In genomic region chr14:69299286-69300035, GRCh38 we compare ENCODE assay signal across 13 cellular contexts. TPM values are rescaled to one million over a fixed set of nuclear protein-coding genes. Genes with fewer than 3 reads are reported as not detected.
DNase-seq lines count a peak whose midpoint lies in the region; ATAC-seq and TF ChIP-seq lines count a peak whose summit lies in the region.
"Had no signal": no experiment of that assay in that cellular context is flagged by ENCODE, and none has a peak within 500 bp of the region (broad histone marks: within the 10 kb centered on the region; RNA-seq: fewer than 3 reads in every experiment).

No MANE protein-coding gene starts in this region.

- intact Hi-C loops in spleen (cut with DNase I; ENCODE audit: low total_unique reads) = no loop called here

- peaks cover 2% of the 10 kb centered on the region for H3K27me3 Mint-ChIP-seq in endothelial cell (ENCODE audit: unreplicated experiment)
- H3K27me3 Mint-ChIP-seq: activated naive CD4-positive, alpha-beta T cell treated with anti-CD3 and anti-CD28 coated beads, Interleukin-2, amount 50 U/mL, for 24 hours had no signal

- peak; percentile 25; the same call in 1 of the 2 replicates for TF ChIP-seq RAD21 in Ishikawa (IDR thresholded peaks at IDR 0.05; ENCODE audit: low read depth)

- peaks cover 0 to 18% (median 0%) of the 10 kb centered on the region in 7 donors for H3K27me3 ChIP-seq in spleen (replicated peaks in 1 of 7)
- H3K27me3 ChIP-seq: BLaER1 had no signal

- no peak overlapping the region for H3K4me3 Mint-ChIP-seq in endothelial cell (ENCODE audit: unreplicated experiment)
- H3K4me3 Mint-ChIP-seq: activated naive CD4-positive, alpha-beta T cell treated with anti-CD3 and anti-CD28 coated beads, Interleukin-2, amount 50 U/mL, for 24 hours had no signal

- H3K9me3 ChIP-seq in spleen = no peaks in the 10 kb centered on the region
- H3K9me3 ChIP-seq: BLaER1, neutrophil had no signal

- H3K27ac ChIP-seq in spleen = no peak overlapping the region
- H3K27ac ChIP-seq: BLaER1, neutrophil had no signal

- H3K36me3 Mint-ChIP-seq in endothelial cell (ENCODE audit: low read depth, unreplicated experiment) = no peaks in the 10 kb centered on the region
- H3K36me3 Mint-ChIP-seq: activated naive CD4-positive, alpha-beta T cell treated with anti-CD3 and anti-CD28 coated beads, Interleukin-2, amount 50 U/mL, for 24 hours had no signal

- DNase-seq in activated CD8-positive, alpha-beta memory T cell treated with anti-CD3 and anti-CD28 coated beads for 24 hours = peak; percentile 46
- DNase-seq in activated CD8-positive, alpha-beta memory T cell treated with anti-CD3 and anti-CD28 coated beads, Interleukin-2, amount 50 U/mL, for 4 hours = no peak
- DNase-seq in endothelial cell (ENCODE audit: low spot score) = peak; percentile 22
- peak; percentile 60 for DNase-seq in spleen
- no peak for DNase-seq in RPMI8226
- no peak for DNase-seq in NCI-H748 treated with DMSO at 0.1 percent for 48 hours (lab: John Stamatoyannopoulos, UW)
- DNase-seq: effector CD4-positive, alpha-beta T cell; trophoblast cell had no signal

- H3K4me1 ChIP-seq in spleen = peaks cover 0 to 7% (median 0%) of the 10 kb centered on the region in 6 donors

- no peaks in the 10 kb centered on the region for H3K36me3 ChIP-seq in spleen
- H3K36me3 ChIP-seq: BLaER1, neutrophil had no signal

- no peak for TF ChIP-seq POLR2A in spleen (IDR thresholded peaks at IDR 0.05)

- H3K4me1 Mint-ChIP-seq in endothelial cell (ENCODE audit: unreplicated experiment) = peaks cover 6% of the 10 kb centered on the region
- H3K4me1 Mint-ChIP-seq: activated naive CD4-positive, alpha-beta T cell treated with anti-CD3 and anti-CD28 coated beads, Interleukin-2, amount 50 U/mL, for 24 hours had no signal

- ATAC-seq in HG03565 (IDR thresholded peaks at IDR 0.05; ENCODE audit: unreplicated experiment) = no peak

- no peak overlapping the region for H3K27ac Mint-ChIP-seq in endothelial cell (ENCODE audit: unreplicated experiment)
- H3K27ac Mint-ChIP-seq: activated naive CD4-positive, alpha-beta T cell treated with anti-CD3 and anti-CD28 coated beads, Interleukin-2, amount 50 U/mL, for 24 hours had no signal

- WGBS in spleen, 5 donors = 88 to 91% (median 89%) methylated on average over 11 of the region's 11 CpGs

- H3K9me3 Mint-ChIP-seq in endothelial cell (ENCODE audit: unreplicated experiment) = no peaks in the 10 kb centered on the region
- H3K9me3 Mint-ChIP-seq: activated naive CD4-positive, alpha-beta T cell treated with anti-CD3 and anti-CD28 coated beads, Interleukin-2, amount 50 U/mL, for 24 hours had no signal

- H3K4me3 ChIP-seq in spleen = no peak overlapping the region
- H3K4me3 ChIP-seq: BLaER1 had no signal

- TF ChIP-seq CTCF in endothelial cell (IDR thresholded peaks at IDR 0.05; ENCODE audit: unreplicated experiment) (no peak), spleen (IDR thresholded peaks at IDR 0.05 in 8 of 11, conservative IDR thresholded peaks at IDR 0.05 in 3 of 11) (no peak)

- TF ChIP-seq EP300 in Ishikawa (IDR thresholded peaks at IDR 0.05; ENCODE audit: borderline replicate concordance) = no peak

TF ChIP-seq in Ishikawa, 13 proteins besides CTCF, POLR2A, EP300 and RAD21:
- TF ChIP-seq TAF1 (IDR thresholded peaks at IDR 0.05; ENCODE audit: low read depth) (no peak), USF1 (IDR thresholded peaks at IDR 0.05) (no peak), CEBPB (IDR thresholded peaks at IDR 0.05) (no peak)

RNA-seq across cellular contexts. Expression of gene GALNT16, which starts 39.5 kb away (rescaled TPM):
- 2.8 TPM for total RNA-seq in endothelial cell (ENCODE audit: unreplicated experiment)
- 10 to 100 TPM in 5 of 7 donors, 1 to 10 TPM in 2; 6.7 to 36.4 (median 14.7) TPM for total RNA-seq in spleen
- 1 to 10 TPM; 2.1 to 5.3 (median 2.1) TPM for polyA plus RNA-seq in spleen

Comparison
In these comparisons a context has a peak if more than half of its experiments do, and no peak if none do; other contexts are left out.
1. DNase-seq: peak in activated CD8-positive, alpha-beta memory T cell treated with anti-CD3 and anti-CD28 coated beads for 24 hours (single experiment), endothelial cell (single experiment) and spleen (single experiment); none in activated CD8-positive, alpha-beta memory T cell treated with anti-CD3 and anti-CD28 coated beads, Interleukin-2, amount 50 U/mL, for 4 hours (single experiment), RPMI8226 (single experiment) and NCI-H748 treated with DMSO at 0.1 percent for 48 hours (single experiment).